22 cellular contexts compared by ENCODE assay signal in genomic region chr11:12271826-12272366, GRCh38.
"Had no signal": no experiment of that assay in that cellular context is flagged by ENCODE, and none has a peak within 500 bp of the region (broad histone marks: within the 10 kb centered on the region; RNA-seq: fewer than 3 reads in every experiment).

No MANE protein-coding gene starts in this region.

- H3K27me3 ChIP-seq: breast epithelium, heart left ventricle, upper lobe of right lung had no signal

- H3K36me3 Mint-ChIP-seq: activated naive CD8-positive, alpha-beta T cell treated with anti-CD3 and anti-CD28 coated beads for 36 hours; natural killer cell had no signal

- H3K4me1 ChIP-seq: breast epithelium had no signal

- H3K27ac Mint-ChIP-seq: activated B cell treated with CpG ODN at 0.5 μM for 24 hours; activated naive CD8-positive, alpha-beta T cell treated with anti-CD3 and anti-CD28 coated beads for 36 hours; dendritic cell treated with granulocyte-macrophage colony-stimulating factor and Interleukin-4, amounts not matched to agents 40 ng/mL and 50 ng/mL, for 4 days; natural killer cell had no signal

- H3K4me1 Mint-ChIP-seq: activated B cell treated with CpG ODN at 0.5 μM for 24 hours; activated naive CD8-positive, alpha-beta T cell treated with anti-CD3 and anti-CD28 coated beads for 36 hours; central memory CD8-positive, alpha-beta T cell; natural killer cell had no signal

- H3K9me3 ChIP-seq: breast epithelium, heart left ventricle, upper lobe of right lung had no signal

- ATAC-seq: activated T-cell treated with anti-CD3 and anti-CD28 coated beads, Interleukin-2, amount 50 U/mL, for 4 hours; heart left ventricle; left ventricle myocardium superior; natural killer cell; stimulated activated naive CD8-positive, alpha-beta T cell treated with anti-CD3 and anti-CD28 coated beads, Interleukin-15, Interleukin-2, amounts not matched to agents 100 U/mL and 50 U/mL, for 24 hours; T-helper 17 cell; upper lobe of right lung had no signal

- H3K27me3 Mint-ChIP-seq: activated naive CD8-positive, alpha-beta T cell treated with anti-CD3 and anti-CD28 coated beads for 36 hours; central memory CD8-positive, alpha-beta T cell; dendritic cell treated with granulocyte-macrophage colony-stimulating factor and Interleukin-4, amounts not matched to agents 40 ng/mL and 50 ng/mL, for 4 days; T-helper 17 cell had no signal

- H3K36me3 ChIP-seq: breast epithelium, heart left ventricle, upper lobe of right lung had no signal

- H3K27ac ChIP-seq: breast epithelium, heart left ventricle, upper lobe of right lung had no signal

- H3K4me3 ChIP-seq: breast epithelium, heart left ventricle, upper lobe of right lung had no signal

- FAIRE-seq: endometrium, islet of Langerhans had no signal

- DNase-seq: activated B cell treated with CpG ODN at 0.5 μM for 24 hours; activated CD4-positive, alpha-beta T cell treated with anti-CD3 and anti-CD28 coated beads for 4 hours; activated CD4-positive, alpha-beta T cell treated with anti-CD3 and anti-CD28 coated beads, Interleukin-2, amount 50 U/mL, for 48 hours; activated CD8-positive, alpha-beta memory T cell treated with anti-CD3 and anti-CD28 coated beads, Interleukin-2, amount 50 U/mL, for 48 hours; activated naive CD4-positive, alpha-beta T cell treated with Interleukin-2 at 50 U/mL for 16 hours; activated naive CD8-positive, alpha-beta T cell treated with anti-CD3 and anti-CD28 coated beads for 36 hours; activated T-cell treated with anti-CD3 and anti-CD28 coated beads, Interleukin-2, amount 50 U/mL, for 4 hours; effector CD4-positive, alpha-beta T cell; heart left ventricle; left ventricle myocardium superior; mammary epithelial cell; midbrain; natural killer cell; stimulated activated CD4-positive, alpha-beta T cell treated with anti-CD3 and anti-CD28 coated beads, Interleukin-4, amount 100 ng/mL, for 24 hours; stimulated activated naive CD8-positive, alpha-beta T cell treated with anti-CD3 and anti-CD28 coated beads, Interleukin-15, Interleukin-2, amounts not matched to agents 100 U/mL and 50 U/mL, for 24 hours; T-helper 17 cell; upper lobe of right lung had no signal

- H3K9me3 Mint-ChIP-seq: activated B cell treated with CpG ODN at 0.5 μM for 24 hours; activated naive CD8-positive, alpha-beta T cell treated with anti-CD3 and anti-CD28 coated beads for 36 hours; activated T-cell treated with anti-CD3 and anti-CD28 coated beads, Interleukin-2, amount 50 U/mL, for 4 hours; central memory CD8-positive, alpha-beta T cell; dendritic cell treated with granulocyte-macrophage colony-stimulating factor and Interleukin-4, amounts not matched to agents 40 ng/mL and 50 ng/mL, for 4 days; natural killer cell had no signal

- H3K4me3 Mint-ChIP-seq: activated B cell treated with CpG ODN at 0.5 μM for 24 hours; activated naive CD8-positive, alpha-beta T cell treated with anti-CD3 and anti-CD28 coated beads for 36 hours; activated T-cell treated with anti-CD3 and anti-CD28 coated beads, Interleukin-2, amount 50 U/mL, for 4 hours; central memory CD8-positive, alpha-beta T cell; dendritic cell treated with granulocyte-macrophage colony-stimulating factor and Interleukin-4, amounts not matched to agents 40 ng/mL and 50 ng/mL, for 4 days; natural killer cell; T-helper 17 cell had no signal
